Comparison of ENCODE assay signal across 8 cellular contexts in genomic region chr10:99234067-99234738, GRCh38. TPM values are rescaled to one million over a fixed set of nuclear protein-coding genes. Genes with fewer than 3 reads are reported as not detected.
DNase-seq lines count a peak whose midpoint lies in the region; ATAC-seq and TF ChIP-seq lines count a peak whose summit lies in the region.

No MANE protein-coding gene starts in this region.

- CTCF ChIA-PET in activated naive CD4-positive, alpha-beta T cell treated with anti-CD3 and anti-CD28 coated beads, Interleukin-2, amount 10 ng/mL, durations not matched to agents 7 days and 5 days (lab: Charles Lee): interaction anchor here (0.9 to 1.4 kb wide), 2 partner anchors 12 to 767 kb away, joined by 3 to 4 read pairs; no protein-coding TSS in a partner anchor

- no peak for TF ChIP-seq CTCF in heart left ventricle (IDR thresholded peaks at IDR 0.05)

- in situ Hi-C loops in G401 (cut with HindIII; ENCODE audit: low sequenced_read_pairs): no loop called here

- H3K9ac ChIP-seq in HUES64 (ENCODE audit: low read depth, low read length): peak overlapping the region; percentile 45

- H3K36me3 ChIP-seq in HUES64 (ENCODE audit: insufficient read depth, low read length) (no peaks in the 10 kb centered on the region), heart left ventricle (no peaks in the 10 kb centered on the region)

- H3K4me3 ChIP-seq in HUES64 (ENCODE audit: low read length): peak overlapping the region; percentile 63
- peak overlapping the region; percentile 12 to 59 (median 48) for H3K4me3 ChIP-seq in heart left ventricle

- H3K4me3 Mint-ChIP-seq in activated naive CD4-positive, alpha-beta T cell treated with anti-CD3 and anti-CD28 coated beads, Interleukin-2, amount 10 ng/mL, durations not matched to agents 7 days and 5 days: peak overlapping the region; percentile 47

- DNase-seq in G401 (ENCODE audit: low spot score) (peak; percentile 8), heart left ventricle (peak; percentile 25 to 74 (median 50)), putamen (ENCODE audit: low spot score) (peak; percentile 19), hippocampal formation (lab: John Stamatoyannopoulos, UW) (no peak), NCI-H2227 (lab: John Stamatoyannopoulos, UW; ENCODE audit: unreplicated experiment) (no peak)
- DNase-seq in activated naive CD4-positive, alpha-beta T cell treated with anti-CD3 and anti-CD28 coated beads, Interleukin-2, amount 10 ng/mL, durations not matched to agents 7 days and 5 days: peak; percentile 61

- H3K27ac ChIP-seq in HUES64 (ENCODE audit: low read depth, low read length): no peak overlapping the region
- H3K27ac ChIP-seq in heart left ventricle: peak overlapping the region in 1 of 12 donors; percentile 64

- intact Hi-C loops in heart left ventricle (cut with DNase I): no loop called here

- peaks cover 2% of the 10 kb centered on the region for H3K36me3 Mint-ChIP-seq in activated naive CD4-positive, alpha-beta T cell treated with anti-CD3 and anti-CD28 coated beads, Interleukin-2, amount 10 ng/mL, durations not matched to agents 7 days and 5 days

- ATAC-seq in GM21423 (IDR thresholded peaks at IDR 0.05; ENCODE audit: unreplicated experiment): peak; percentile 98
- peak in 3 of 4 donors; percentile 62 to 76 (median 72) for ATAC-seq in heart left ventricle

- peaks cover 100% of the 10 kb centered on the region for H3K27me3 ChIP-seq in HUES64 (ENCODE audit: insufficient read depth, low read length)
- H3K27me3 ChIP-seq in heart left ventricle: peaks cover 31 to 97% (median 65%) of the 10 kb centered on the region in 9 donors

- no peaks in the 10 kb centered on the region for H3K9me3 Mint-ChIP-seq in activated naive CD4-positive, alpha-beta T cell treated with anti-CD3 and anti-CD28 coated beads, Interleukin-2, amount 10 ng/mL, durations not matched to agents 7 days and 5 days

- H3K4me1 ChIP-seq in HUES64 (ENCODE audit: insufficient read depth, low read length): peaks cover 24% of the 10 kb centered on the region
- H3K4me1 ChIP-seq in heart left ventricle: peaks cover 0 to 43% (median 23%) of the 10 kb centered on the region in 12 donors

- peaks cover 22% of the 10 kb centered on the region for H3K4me1 Mint-ChIP-seq in activated naive CD4-positive, alpha-beta T cell treated with anti-CD3 and anti-CD28 coated beads, Interleukin-2, amount 10 ng/mL, durations not matched to agents 7 days and 5 days

- no peak for TF ChIP-seq POLR2A in heart left ventricle (IDR thresholded peaks at IDR 0.05)

- under 1% methylated on average over 45 of the region's 45 CpGs for WGBS in HUES64
- 1 to 2% (median 2%) methylated on average over 40 to 45 of the region's 45 CpGs for WGBS in heart left ventricle, 4 donors

- H3K9me3 ChIP-seq in HUES64 (ENCODE audit: insufficient read depth, low read depth, low read length): no peaks in the 10 kb centered on the region
- no peaks in the 10 kb centered on the region for H3K9me3 ChIP-seq in heart left ventricle

- H3K27me3 Mint-ChIP-seq in activated naive CD4-positive, alpha-beta T cell treated with anti-CD3 and anti-CD28 coated beads, Interleukin-2, amount 10 ng/mL, durations not matched to agents 7 days and 5 days: peaks cover 73% of the 10 kb centered on the region

- peak overlapping the region; percentile 60 for H3K27ac Mint-ChIP-seq in activated naive CD4-positive, alpha-beta T cell treated with anti-CD3 and anti-CD28 coated beads, Interleukin-2, amount 10 ng/mL, durations not matched to agents 7 days and 5 days

RNA-seq across cellular contexts. Expression of gene HPSE2, which starts 1.4 kb away (rescaled TPM):
- 0.12 and 0.61 TPM in 2 replicates for total RNA-seq in G401 (2014; rRNA removed; shearing (Covaris generic))
- polyA plus RNA-seq in HUES64 (2013, experiment 1 of 2): 0.25 TPM
- 0.25 TPM for polyA plus RNA-seq in HUES64 (2013, experiment 2 of 2)
- total RNA-seq in heart left ventricle: under 1 TPM in 6 of 9 donors, not detected in 3; 0.07 to 0.18 (median 0.15) TPM
- polyA plus RNA-seq in heart left ventricle: under 1 TPM; 0.06 to 0.08 TPM

Comparison
In these comparisons a context has a peak if more than half of its experiments do, and no peak if none do; other contexts are left out.
1. DNase-seq: peak in G401 (single experiment), activated naive CD4-positive, alpha-beta T cell treated with anti-CD3 and anti-CD28 coated beads, Interleukin-2, amount 10 ng/mL, durations not matched to agents 7 days and 5 days (single experiment), heart left ventricle (5 of 5) and putamen (single experiment); none in hippocampal formation (0 of 2) and NCI-H2227 (single experiment).